Comparison of ENCODE assay signal across 1 cellular context in the genomic region with DNA sequence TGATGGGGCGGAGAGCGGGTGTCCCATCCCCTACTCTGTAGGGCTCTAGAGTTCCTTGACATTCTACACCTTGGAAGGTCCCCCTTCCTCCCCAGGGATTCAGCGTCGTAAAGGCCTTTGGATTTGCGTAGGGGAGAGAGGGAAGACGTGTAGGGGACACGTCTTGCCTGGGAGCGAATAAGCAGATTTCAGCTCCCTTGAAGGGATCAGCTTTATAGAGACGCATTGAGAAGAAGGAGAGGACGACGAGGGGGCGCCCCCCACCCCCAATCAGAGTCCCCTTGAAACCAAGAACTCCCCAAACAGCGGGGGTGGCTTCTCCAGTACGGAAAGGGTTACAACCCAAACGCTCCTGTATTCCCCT.
TF ChIP-seq lines count a peak whose summit lies in the region.

No MANE protein-coding gene starts in this region.

TF ChIP-seq in H1, 55 proteins besides CTCF, POLR2A, EP300 and RAD21:
- TF ChIP-seq, protein P1, sequence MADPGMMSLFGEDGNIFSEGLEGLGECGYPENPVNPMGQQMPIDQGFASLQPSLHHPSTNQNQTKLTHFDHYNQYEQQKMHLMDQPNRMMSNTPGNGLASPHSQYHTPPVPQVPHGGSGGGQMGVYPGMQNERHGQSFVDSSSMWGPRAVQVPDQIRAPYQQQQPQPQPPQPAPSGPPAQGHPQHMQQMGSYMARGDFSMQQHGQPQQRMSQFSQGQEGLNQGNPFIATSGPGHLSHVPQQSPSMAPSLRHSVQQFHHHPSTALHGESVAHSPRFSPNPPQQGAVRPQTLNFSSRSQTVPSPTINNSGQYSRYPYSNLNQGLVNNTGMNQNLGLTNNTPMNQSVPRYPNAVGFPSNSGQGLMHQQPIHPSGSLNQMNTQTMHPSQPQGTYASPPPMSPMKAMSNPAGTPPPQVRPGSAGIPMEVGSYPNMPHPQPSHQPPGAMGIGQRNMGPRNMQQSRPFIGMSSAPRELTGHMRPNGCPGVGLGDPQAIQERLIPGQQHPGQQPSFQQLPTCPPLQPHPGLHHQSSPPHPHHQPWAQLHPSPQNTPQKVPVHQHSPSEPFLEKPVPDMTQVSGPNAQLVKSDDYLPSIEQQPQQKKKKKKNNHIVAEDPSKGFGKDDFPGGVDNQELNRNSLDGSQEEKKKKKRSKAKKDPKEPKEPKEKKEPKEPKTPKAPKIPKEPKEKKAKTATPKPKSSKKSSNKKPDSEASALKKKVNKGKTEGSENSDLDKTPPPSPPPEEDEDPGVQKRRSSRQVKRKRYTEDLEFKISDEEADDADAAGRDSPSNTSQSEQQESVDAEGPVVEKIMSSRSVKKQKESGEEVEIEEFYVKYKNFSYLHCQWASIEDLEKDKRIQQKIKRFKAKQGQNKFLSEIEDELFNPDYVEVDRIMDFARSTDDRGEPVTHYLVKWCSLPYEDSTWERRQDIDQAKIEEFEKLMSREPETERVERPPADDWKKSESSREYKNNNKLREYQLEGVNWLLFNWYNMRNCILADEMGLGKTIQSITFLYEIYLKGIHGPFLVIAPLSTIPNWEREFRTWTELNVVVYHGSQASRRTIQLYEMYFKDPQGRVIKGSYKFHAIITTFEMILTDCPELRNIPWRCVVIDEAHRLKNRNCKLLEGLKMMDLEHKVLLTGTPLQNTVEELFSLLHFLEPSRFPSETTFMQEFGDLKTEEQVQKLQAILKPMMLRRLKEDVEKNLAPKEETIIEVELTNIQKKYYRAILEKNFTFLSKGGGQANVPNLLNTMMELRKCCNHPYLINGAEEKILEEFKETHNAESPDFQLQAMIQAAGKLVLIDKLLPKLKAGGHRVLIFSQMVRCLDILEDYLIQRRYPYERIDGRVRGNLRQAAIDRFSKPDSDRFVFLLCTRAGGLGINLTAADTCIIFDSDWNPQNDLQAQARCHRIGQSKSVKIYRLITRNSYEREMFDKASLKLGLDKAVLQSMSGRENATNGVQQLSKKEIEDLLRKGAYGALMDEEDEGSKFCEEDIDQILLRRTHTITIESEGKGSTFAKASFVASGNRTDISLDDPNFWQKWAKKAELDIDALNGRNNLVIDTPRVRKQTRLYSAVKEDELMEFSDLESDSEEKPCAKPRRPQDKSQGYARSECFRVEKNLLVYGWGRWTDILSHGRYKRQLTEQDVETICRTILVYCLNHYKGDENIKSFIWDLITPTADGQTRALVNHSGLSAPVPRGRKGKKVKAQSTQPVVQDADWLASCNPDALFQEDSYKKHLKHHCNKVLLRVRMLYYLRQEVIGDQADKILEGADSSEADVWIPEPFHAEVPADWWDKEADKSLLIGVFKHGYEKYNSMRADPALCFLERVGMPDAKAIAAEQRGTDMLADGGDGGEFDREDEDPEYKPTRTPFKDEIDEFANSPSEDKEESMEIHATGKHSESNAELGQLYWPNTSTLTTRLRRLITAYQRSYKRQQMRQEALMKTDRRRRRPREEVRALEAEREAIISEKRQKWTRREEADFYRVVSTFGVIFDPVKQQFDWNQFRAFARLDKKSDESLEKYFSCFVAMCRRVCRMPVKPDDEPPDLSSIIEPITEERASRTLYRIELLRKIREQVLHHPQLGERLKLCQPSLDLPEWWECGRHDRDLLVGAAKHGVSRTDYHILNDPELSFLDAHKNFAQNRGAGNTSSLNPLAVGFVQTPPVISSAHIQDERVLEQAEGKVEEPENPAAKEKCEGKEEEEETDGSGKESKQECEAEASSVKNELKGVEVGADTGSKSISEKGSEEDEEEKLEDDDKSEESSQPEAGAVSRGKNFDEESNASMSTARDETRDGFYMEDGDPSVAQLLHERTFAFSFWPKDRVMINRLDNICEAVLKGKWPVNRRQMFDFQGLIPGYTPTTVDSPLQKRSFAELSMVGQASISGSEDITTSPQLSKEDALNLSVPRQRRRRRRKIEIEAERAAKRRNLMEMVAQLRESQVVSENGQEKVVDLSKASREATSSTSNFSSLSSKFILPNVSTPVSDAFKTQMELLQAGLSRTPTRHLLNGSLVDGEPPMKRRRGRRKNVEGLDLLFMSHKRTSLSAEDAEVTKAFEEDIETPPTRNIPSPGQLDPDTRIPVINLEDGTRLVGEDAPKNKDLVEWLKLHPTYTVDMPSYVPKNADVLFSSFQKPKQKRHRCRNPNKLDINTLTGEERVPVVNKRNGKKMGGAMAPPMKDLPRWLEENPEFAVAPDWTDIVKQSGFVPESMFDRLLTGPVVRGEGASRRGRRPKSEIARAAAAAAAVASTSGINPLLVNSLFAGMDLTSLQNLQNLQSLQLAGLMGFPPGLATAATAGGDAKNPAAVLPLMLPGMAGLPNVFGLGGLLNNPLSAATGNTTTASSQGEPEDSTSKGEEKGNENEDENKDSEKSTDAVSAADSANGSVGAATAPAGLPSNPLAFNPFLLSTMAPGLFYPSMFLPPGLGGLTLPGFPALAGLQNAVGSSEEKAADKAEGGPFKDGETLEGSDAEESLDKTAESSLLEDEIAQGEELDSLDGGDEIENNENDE (IDR thresholded peaks at IDR 0.05; ENCODE audit: insufficient replicate concordance, low read length) = no peak
- TF ChIP-seq GTF2F1 (IDR thresholded peaks at IDR 0.05; ENCODE audit: borderline replicate concordance, low read depth, low read length) = no peak
- no peak for TF ChIP-seq BACH1 (IDR thresholded peaks at IDR 0.05; ENCODE audit: low read length)
- TF ChIP-seq RXRA (IDR thresholded peaks at IDR 0.05; ENCODE audit: insufficient read depth, low read depth, low read length) = no peak
- no peak for TF ChIP-seq SIN3A (conservative IDR thresholded peaks at IDR 0.05 in 1 of 2, IDR thresholded peaks at IDR 0.05 in 1 of 2; ENCODE audit: low read depth in 1 of 2, low read length in 2 of 2)
- no peak for TF ChIP-seq FOSL1 (IDR thresholded peaks at IDR 0.05; ENCODE audit: insufficient read depth, low read depth, low read length)
- TF ChIP-seq, protein P2, sequence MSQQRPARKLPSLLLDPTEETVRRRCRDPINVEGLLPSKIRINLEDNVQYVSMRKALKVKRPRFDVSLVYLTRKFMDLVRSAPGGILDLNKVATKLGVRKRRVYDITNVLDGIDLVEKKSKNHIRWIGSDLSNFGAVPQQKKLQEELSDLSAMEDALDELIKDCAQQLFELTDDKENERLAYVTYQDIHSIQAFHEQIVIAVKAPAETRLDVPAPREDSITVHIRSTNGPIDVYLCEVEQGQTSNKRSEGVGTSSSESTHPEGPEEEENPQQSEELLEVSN (IDR thresholded peaks at IDR 0.05) = no peak
- TF ChIP-seq PHF8 (conservative IDR thresholded peaks at IDR 0.05; ENCODE audit: low read depth, low read length) = no peak
TF ChIP-seq in H1: peak in this region for 0.
